1 cellular context compared by ENCODE assay signal in genomic region chr18:11323359-11323819, GRCh38.
TF ChIP-seq lines count a peak whose summit lies in the region.

No MANE protein-coding gene starts in this region.

TF ChIP-seq in HepG2, 621 proteins besides CTCF, POLR2A, EP300 and RAD21 (continued from another document and continues in another):
- TF ChIP-seq ZFP36 (IDR thresholded peaks at IDR 0.05; ENCODE audit: borderline replicate concordance, low read depth, low read length, partially characterized antibody) (no peak), ZNF225 (CRISPR knock-in tag; IDR thresholded peaks at IDR 0.05) (no peak), ZNF713 (CRISPR knock-in tag; IDR thresholded peaks at IDR 0.05) (no peak), BCL6 (CRISPR knock-in tag; IDR thresholded peaks at IDR 0.05) (peak; percentile 21; the same call in 1 of the 2 replicates), FOSL1 (CRISPR knock-in tag; IDR thresholded peaks at IDR 0.05; ENCODE audit: borderline replicate concordance) (no peak), TCF12 (IDR thresholded peaks at IDR 0.05) (no peak), TCF12 (CRISPR knock-in tag; IDR thresholded peaks at IDR 0.05) (no peak), ZKSCAN8 (CRISPR knock-in tag; IDR thresholded peaks at IDR 0.05; ENCODE audit: borderline replicate concordance) (peak; percentile 53; the same call in 1 of the 2 replicates), CBX2 (IDR thresholded peaks at IDR 0.05; ENCODE audit: low read depth, low read length) (no peak), CBX2 (CRISPR knock-in tag; IDR thresholded peaks at IDR 0.05; ENCODE audit: low read depth) (no peak), CBX1 (IDR thresholded peaks at IDR 0.05; ENCODE audit: low read depth) (no peak), TCF7 (IDR thresholded peaks at IDR 0.05; ENCODE audit: low read depth) (no peak), PHF20 (CRISPR knock-in tag; IDR thresholded peaks at IDR 0.05) (no peak), TBL1XR1 (IDR thresholded peaks at IDR 0.05; ENCODE audit: borderline replicate concordance, low read length, partially characterized antibody) (peak; percentile 34), ZBTB49 (CRISPR knock-in tag; IDR thresholded peaks at IDR 0.05; ENCODE audit: borderline replicate concordance) (no peak), HNF1A (IDR thresholded peaks at IDR 0.05; ENCODE audit: low read depth) (no peak), HNF1A (CRISPR knock-in tag; IDR thresholded peaks at IDR 0.05; ENCODE audit: borderline replicate concordance) (no peak; the same call in 1 of the 2 replicates), ZNF10 (CRISPR knock-in tag; IDR thresholded peaks at IDR 0.05; ENCODE audit: borderline replicate concordance, low read depth) (no peak), ZNF619 (CRISPR knock-in tag; IDR thresholded peaks at IDR 0.05) (no peak), GLMP (CRISPR knock-in tag; IDR thresholded peaks at IDR 0.05; ENCODE audit: borderline replicate concordance) (no peak), SUZ12 (IDR thresholded peaks at IDR 0.05; ENCODE audit: low read depth, low read length) (no peak), ZNF687 (CRISPR knock-in tag; IDR thresholded peaks at IDR 0.05) (peak; percentile 59), ZNF776 (CRISPR knock-in tag; IDR thresholded peaks at IDR 0.05) (no peak), SP140L (CRISPR knock-in tag; IDR thresholded peaks at IDR 0.05; ENCODE audit: borderline replicate concordance) (no peak), MED1 (CRISPR knock-in tag; IDR thresholded peaks at IDR 0.05) (0 out of 2 replicates have a peak, but pooled peaks have one; percentile 13)
- TF ChIP-seq, protein P1, sequence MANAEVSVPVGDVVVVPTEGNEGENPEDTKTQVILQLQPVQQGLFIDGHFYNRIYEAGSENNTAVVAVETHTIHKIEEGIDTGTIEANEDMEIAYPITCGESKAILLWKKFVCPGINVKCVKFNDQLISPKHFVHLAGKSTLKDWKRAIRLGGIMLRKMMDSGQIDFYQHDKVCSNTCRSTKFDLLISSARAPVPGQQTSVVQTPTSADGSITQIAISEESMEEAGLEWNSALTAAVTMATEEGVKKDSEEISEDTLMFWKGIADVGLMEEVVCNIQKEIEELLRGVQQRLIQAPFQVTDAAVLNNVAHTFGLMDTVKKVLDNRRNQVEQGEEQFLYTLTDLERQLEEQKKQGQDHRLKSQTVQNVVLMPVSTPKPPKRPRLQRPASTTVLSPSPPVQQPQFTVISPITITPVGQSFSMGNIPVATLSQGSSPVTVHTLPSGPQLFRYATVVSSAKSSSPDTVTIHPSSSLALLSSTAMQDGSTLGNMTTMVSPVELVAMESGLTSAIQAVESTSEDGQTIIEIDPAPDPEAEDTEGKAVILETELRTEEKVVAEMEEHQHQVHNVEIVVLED (CRISPR knock-in tag; IDR thresholded peaks at IDR 0.05; ENCODE audit: borderline replicate concordance), result no peak
- TF ChIP-seq, protein P2, sequence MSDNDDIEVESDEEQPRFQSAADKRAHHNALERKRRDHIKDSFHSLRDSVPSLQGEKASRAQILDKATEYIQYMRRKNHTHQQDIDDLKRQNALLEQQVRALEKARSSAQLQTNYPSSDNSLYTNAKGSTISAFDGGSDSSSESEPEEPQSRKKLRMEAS (IDR thresholded peaks at IDR 0.05), result peak; percentile 29; the same call in 1 of the 2 replicates
- TF ChIP-seq, protein P3, sequence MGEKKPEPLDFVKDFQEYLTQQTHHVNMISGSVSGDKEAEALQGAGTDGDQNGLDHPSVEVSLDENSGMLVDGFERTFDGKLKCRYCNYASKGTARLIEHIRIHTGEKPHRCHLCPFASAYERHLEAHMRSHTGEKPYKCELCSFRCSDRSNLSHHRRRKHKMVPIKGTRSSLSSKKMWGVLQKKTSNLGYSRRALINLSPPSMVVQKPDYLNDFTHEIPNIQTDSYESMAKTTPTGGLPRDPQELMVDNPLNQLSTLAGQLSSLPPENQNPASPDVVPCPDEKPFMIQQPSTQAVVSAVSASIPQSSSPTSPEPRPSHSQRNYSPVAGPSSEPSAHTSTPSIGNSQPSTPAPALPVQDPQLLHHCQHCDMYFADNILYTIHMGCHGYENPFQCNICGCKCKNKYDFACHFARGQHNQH (CRISPR knock-in tag; IDR thresholded peaks at IDR 0.05), result no peak
- TF ChIP-seq, protein P4, sequence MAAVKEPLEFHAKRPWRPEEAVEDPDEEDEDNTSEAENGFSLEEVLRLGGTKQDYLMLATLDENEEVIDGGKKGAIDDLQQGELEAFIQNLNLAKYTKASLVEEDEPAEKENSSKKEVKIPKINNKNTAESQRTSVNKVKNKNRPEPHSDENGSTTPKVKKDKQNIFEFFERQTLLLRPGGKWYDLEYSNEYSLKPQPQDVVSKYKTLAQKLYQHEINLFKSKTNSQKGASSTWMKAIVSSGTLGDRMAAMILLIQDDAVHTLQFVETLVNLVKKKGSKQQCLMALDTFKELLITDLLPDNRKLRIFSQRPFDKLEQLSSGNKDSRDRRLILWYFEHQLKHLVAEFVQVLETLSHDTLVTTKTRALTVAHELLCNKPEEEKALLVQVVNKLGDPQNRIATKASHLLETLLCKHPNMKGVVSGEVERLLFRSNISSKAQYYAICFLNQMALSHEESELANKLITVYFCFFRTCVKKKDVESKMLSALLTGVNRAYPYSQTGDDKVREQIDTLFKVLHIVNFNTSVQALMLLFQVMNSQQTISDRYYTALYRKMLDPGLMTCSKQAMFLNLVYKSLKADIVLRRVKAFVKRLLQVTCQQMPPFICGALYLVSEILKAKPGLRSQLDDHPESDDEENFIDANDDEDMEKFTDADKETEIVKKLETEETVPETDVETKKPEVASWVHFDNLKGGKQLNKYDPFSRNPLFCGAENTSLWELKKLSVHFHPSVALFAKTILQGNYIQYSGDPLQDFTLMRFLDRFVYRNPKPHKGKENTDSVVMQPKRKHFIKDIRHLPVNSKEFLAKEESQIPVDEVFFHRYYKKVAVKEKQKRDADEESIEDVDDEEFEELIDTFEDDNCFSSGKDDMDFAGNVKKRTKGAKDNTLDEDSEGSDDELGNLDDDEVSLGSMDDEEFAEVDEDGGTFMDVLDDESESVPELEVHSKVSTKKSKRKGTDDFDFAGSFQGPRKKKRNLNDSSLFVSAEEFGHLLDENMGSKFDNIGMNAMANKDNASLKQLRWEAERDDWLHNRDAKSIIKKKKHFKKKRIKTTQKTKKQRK (IDR thresholded peaks at IDR 0.05; ENCODE audit: low read length), result no peak
- TF ChIP-seq, protein P5, sequence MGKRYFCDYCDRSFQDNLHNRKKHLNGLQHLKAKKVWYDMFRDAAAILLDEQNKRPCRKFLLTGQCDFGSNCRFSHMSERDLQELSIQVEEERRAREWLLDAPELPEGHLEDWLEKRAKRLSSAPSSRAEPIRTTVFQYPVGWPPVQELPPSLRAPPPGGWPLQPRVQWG (CRISPR knock-in tag; IDR thresholded peaks at IDR 0.05; ENCODE audit: borderline replicate concordance, low read depth), result no peak
- TF ChIP-seq, protein P6, sequence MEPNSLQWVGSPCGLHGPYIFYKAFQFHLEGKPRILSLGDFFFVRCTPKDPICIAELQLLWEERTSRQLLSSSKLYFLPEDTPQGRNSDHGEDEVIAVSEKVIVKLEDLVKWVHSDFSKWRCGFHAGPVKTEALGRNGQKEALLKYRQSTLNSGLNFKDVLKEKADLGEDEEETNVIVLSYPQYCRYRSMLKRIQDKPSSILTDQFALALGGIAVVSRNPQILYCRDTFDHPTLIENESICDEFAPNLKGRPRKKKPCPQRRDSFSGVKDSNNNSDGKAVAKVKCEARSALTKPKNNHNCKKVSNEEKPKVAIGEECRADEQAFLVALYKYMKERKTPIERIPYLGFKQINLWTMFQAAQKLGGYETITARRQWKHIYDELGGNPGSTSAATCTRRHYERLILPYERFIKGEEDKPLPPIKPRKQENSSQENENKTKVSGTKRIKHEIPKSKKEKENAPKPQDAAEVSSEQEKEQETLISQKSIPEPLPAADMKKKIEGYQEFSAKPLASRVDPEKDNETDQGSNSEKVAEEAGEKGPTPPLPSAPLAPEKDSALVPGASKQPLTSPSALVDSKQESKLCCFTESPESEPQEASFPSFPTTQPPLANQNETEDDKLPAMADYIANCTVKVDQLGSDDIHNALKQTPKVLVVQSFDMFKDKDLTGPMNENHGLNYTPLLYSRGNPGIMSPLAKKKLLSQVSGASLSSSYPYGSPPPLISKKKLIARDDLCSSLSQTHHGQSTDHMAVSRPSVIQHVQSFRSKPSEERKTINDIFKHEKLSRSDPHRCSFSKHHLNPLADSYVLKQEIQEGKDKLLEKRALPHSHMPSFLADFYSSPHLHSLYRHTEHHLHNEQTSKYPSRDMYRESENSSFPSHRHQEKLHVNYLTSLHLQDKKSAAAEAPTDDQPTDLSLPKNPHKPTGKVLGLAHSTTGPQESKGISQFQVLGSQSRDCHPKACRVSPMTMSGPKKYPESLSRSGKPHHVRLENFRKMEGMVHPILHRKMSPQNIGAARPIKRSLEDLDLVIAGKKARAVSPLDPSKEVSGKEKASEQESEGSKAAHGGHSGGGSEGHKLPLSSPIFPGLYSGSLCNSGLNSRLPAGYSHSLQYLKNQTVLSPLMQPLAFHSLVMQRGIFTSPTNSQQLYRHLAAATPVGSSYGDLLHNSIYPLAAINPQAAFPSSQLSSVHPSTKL (CRISPR knock-in tag; IDR thresholded peaks at IDR 0.05), result 0 out of 2 replicates have a peak, but pooled peaks have one; percentile 31
